ENCODE assay signal across 32 cellular contexts in genomic region chr1:212624976-212625501, GRCh38.
"Had no signal": no experiment of that assay in that cellular context is flagged by ENCODE, and none has a peak within 500 bp of the region (broad histone marks: within the 10 kb centered on the region; RNA-seq: fewer than 3 reads in every experiment).

No MANE protein-coding gene starts in this region.

- H3K4me1 ChIP-seq: foreskin keratinocyte, gastrocnemius medialis had no signal

- H3K27ac Mint-ChIP-seq: activated CD4-positive, alpha-beta memory T cell treated with anti-CD3 and anti-CD28 coated beads for 36 hours; activated CD4-positive, alpha-beta T cell treated with anti-CD3 and anti-CD28 coated beads for 36 hours; activated CD4-positive, alpha-beta T cell treated with anti-CD3 and anti-CD28 coated beads, Interleukin-2, amount 10 ng/mL, durations not matched to agents 24 days and 14 days; activated CD8-positive, alpha-beta T cell treated with anti-CD3 and anti-CD28 coated beads, Interleukin-2, amount 10 ng/mL, durations not matched to agents 7 days and 5 days; activated naive CD8-positive, alpha-beta T cell; activated T-helper 17 cell treated with anti-CD3 and anti-CD28 coated beads, Interleukin-2, amount 50 U/mL, for 72 hours; dendritic cell treated with granulocyte-macrophage colony-stimulating factor and Interleukin-4, amounts not matched to agents 40 ng/mL and 50 ng/mL, for 4 days; T-helper 17 cell; T-helper 2 cell treated with Interferon-gamma antibody and Interleukin-4, amounts not matched to agents 5 μg/mL and 100 μg/mL, for 36 hours had no signal

- H3K4me3 ChIP-seq: coronary artery, dorsolateral prefrontal cortex, esophagus muscularis mucosa, gastrocnemius medialis had no signal

- H3K9me3 Mint-ChIP-seq: activated CD4-positive, alpha-beta memory T cell treated with anti-CD3 and anti-CD28 coated beads for 36 hours; activated CD4-positive, alpha-beta T cell treated with anti-CD3 and anti-CD28 coated beads, Interleukin-2, amount 10 ng/mL, durations not matched to agents 24 days and 14 days; activated T-cell treated with anti-CD3 and anti-CD28 coated beads, Interleukin-2, amount 50 U/mL, for 4 hours; activated T-helper 17 cell treated with anti-CD3 and anti-CD28 coated beads, Interleukin-2, amount 50 U/mL, for 72 hours; central memory CD8-positive, alpha-beta T cell; dendritic cell treated with granulocyte-macrophage colony-stimulating factor and Interleukin-4, amounts not matched to agents 40 ng/mL and 50 ng/mL, for 4 days; T-helper 2 cell treated with Interferon-gamma antibody and Interleukin-4, amounts not matched to agents 5 μg/mL and 100 μg/mL, for 36 hours had no signal

- H3K27ac ChIP-seq: brain microvascular endothelial cell, coronary artery, dorsolateral prefrontal cortex, esophagus muscularis mucosa, foreskin keratinocyte, gastrocnemius medialis had no signal

- H3K36me3 ChIP-seq: brain microvascular endothelial cell had no signal

- ATAC-seq: activated CD4-positive, alpha-beta T cell treated with anti-CD3 and anti-CD28 coated beads for 36 hours; activated T-cell treated with anti-CD3 and anti-CD28 coated beads, Interleukin-2, amount 50 U/mL, for 4 hours; activated T-helper 17 cell treated with anti-CD3 and anti-CD28 coated beads, Interleukin-2, amount 50 U/mL, for 72 hours; foreskin keratinocyte; gastrocnemius medialis; T-helper 17 cell had no signal

- H3K4me3 Mint-ChIP-seq: activated CD4-positive, alpha-beta memory T cell treated with anti-CD3 and anti-CD28 coated beads for 36 hours; activated CD4-positive, alpha-beta T cell treated with anti-CD3 and anti-CD28 coated beads for 36 hours; activated CD4-positive, alpha-beta T cell treated with anti-CD3 and anti-CD28 coated beads, Interleukin-2, amount 10 ng/mL, durations not matched to agents 24 days and 14 days; activated CD8-positive, alpha-beta T cell treated with anti-CD3 and anti-CD28 coated beads, Interleukin-2, amount 10 ng/mL, durations not matched to agents 7 days and 5 days; activated naive CD8-positive, alpha-beta T cell; activated T-cell treated with anti-CD3 and anti-CD28 coated beads, Interleukin-2, amount 50 U/mL, for 4 hours; activated T-helper 17 cell treated with anti-CD3 and anti-CD28 coated beads, Interleukin-2, amount 50 U/mL, for 72 hours; central memory CD8-positive, alpha-beta T cell; dendritic cell treated with granulocyte-macrophage colony-stimulating factor and Interleukin-4, amounts not matched to agents 40 ng/mL and 50 ng/mL, for 4 days; T-helper 17 cell; T-helper 2 cell treated with Interferon-gamma antibody and Interleukin-4, amounts not matched to agents 5 μg/mL and 100 μg/mL, for 36 hours had no signal

- H3K27me3 Mint-ChIP-seq: activated CD4-positive, alpha-beta T cell treated with anti-CD3 and anti-CD28 coated beads for 36 hours had no signal

- H3K27me3 ChIP-seq: brain microvascular endothelial cell, esophagus muscularis mucosa had no signal

- FAIRE-seq: astrocyte, bronchial epithelial cell had no signal

- H3K9me3 ChIP-seq: esophagus muscularis mucosa, gastrocnemius medialis had no signal

- H3K4me1 Mint-ChIP-seq: central memory CD8-positive, alpha-beta T cell had no signal

- DNase-seq: activated CD4-positive, alpha-beta memory T cell treated with anti-CD3 and anti-CD28 coated beads for 36 hours; activated CD4-positive, alpha-beta T cell treated with anti-CD3 and anti-CD28 coated beads for 36 hours; activated CD4-positive, alpha-beta T cell treated with anti-CD3 and anti-CD28 coated beads, Interleukin-2, amount 10 ng/mL, durations not matched to agents 24 days and 14 days; activated CD4-positive, CD25-positive, alpha-beta regulatory T cell; activated CD4-positive, CD25-positive, alpha-beta regulatory T cell treated with anti-CD3 and anti-CD28 coated beads, Interleukin-2, amount 50 U/mL, for 72 hours; activated CD8-positive, alpha-beta T cell treated with anti-CD3 and anti-CD28 coated beads, Interleukin-2, amount 10 ng/mL, durations not matched to agents 7 days and 5 days; activated effector memory CD4-positive, alpha-beta T cell treated with Interleukin-2 at 50 U/mL for 16 hours; activated gamma-delta T cell treated with Interleukin-2 at 50 U/mL for 16 hours; activated naive CD4-positive, alpha-beta T cell treated with anti-CD3 and anti-CD28 coated beads, Interleukin-2, amount 50 U/mL, for 16 hours; activated naive CD4-positive, alpha-beta T cell treated with Interleukin-2 at 50 U/mL for 16 hours; activated T-cell treated with anti-CD3 and anti-CD28 coated beads, Interleukin-2, amount 50 U/mL, for 4 hours; amniotic stem cell; anterior cingulate cortex; brain microvascular endothelial cell; dorsolateral prefrontal cortex; effector memory CD4-positive, alpha-beta T cell; erythroblast; foreskin keratinocyte; gastrocnemius medialis; glutamatergic neuron; T-helper 1 cell; T-helper 17 cell; T1000 had no signal
